20 cellular contexts compared by ENCODE assay signal in genomic region chr9:108133101-108133500, GRCh38.
DNase-seq lines count a peak whose midpoint lies in the region; ATAC-seq, FAIRE-seq and TF ChIP-seq lines count a peak whose summit lies in the region.
"Had no signal": no experiment of that assay in that cellular context is flagged by ENCODE, and none has a peak within 500 bp of the region (broad histone marks: within the 10 kb centered on the region; RNA-seq: fewer than 3 reads in every experiment).

No MANE protein-coding gene starts in this region.

- CTCF ChIA-PET in A549 (lab: Yijun Ruan, JAX) (interaction anchor here (1.2 kb wide), 1 partner anchor 667 kb away, joined by 3 read pairs; no protein-coding TSS in a partner anchor), K562 (lab: Yijun Ruan, JAX; ENCODE audit: low intra/inter-chr PET ratio) (no interaction called here), RWPE1 (lab: Yijun Ruan, JAX) (no interaction called here)

- intact Hi-C loops in K562 (cut with micrococcal nuclease): no loop called here

- DNase-seq in A549 (ENCODE audit: low read depth in 1 of 2, low spot score in 1 of 2) (no peak), H54 (ENCODE audit: insufficient read length, low spot score) (no peak), K562 (ENCODE audit: extremely low read depth in 1 of 4, low spot score in 3 of 4) (no peak), RWPE1 (ENCODE audit: low spot score) (no peak)
- DNase-seq: 8988T; AML-193; Caco-2; Calu3; CD4-positive, alpha-beta T cell; CD8-positive, alpha-beta T cell; DMS79 treated with DMSO at 0.1 percent for 48 hours; GF-D8 had no signal

- H3K79me2 ChIP-seq in K562 (ENCODE audit: control insufficient read depth, insufficient read depth, low read length): no peaks in the 10 kb centered on the region

- H3K4me3 ChIP-seq in A549 (no peak overlapping the region), K562 (no peak overlapping the region)
- H3K4me3 ChIP-seq: BLaER1 treated with 17β-estradiol and CSF1 and Interleukin-3, amounts not matched to agents 10 nM and 100 nM had no signal

- no peaks in the 10 kb centered on the region for H3K9me1 ChIP-seq in K562 (ENCODE audit: control insufficient read depth, insufficient read depth, low read length)

- TF ChIP-seq POLR2A in A549 (IDR thresholded peaks at IDR 0.05; ENCODE audit: low read length) (no peak), H54 (IDR thresholded peaks at IDR 0.05; ENCODE audit: low read depth, low read length) (no peak), K562 (conservative IDR thresholded peaks at IDR 0.05) (no peak)

- no peak for TF ChIP-seq RAD21 in A549 (conservative IDR thresholded peaks at IDR 0.05 in 1 of 2, IDR thresholded peaks at IDR 0.05 in 1 of 2)
- no peak for TF ChIP-seq RAD21 in K562 (CRISPR knock-in tag; conservative IDR thresholded peaks at IDR 0.05 in 1 of 2, IDR thresholded peaks at IDR 0.05 in 1 of 2)

- no peak for ATAC-seq in A549
- ATAC-seq in K562: no peak
- ATAC-seq in HG02588 (IDR thresholded peaks at IDR 0.05; ENCODE audit: unreplicated experiment): no peak
- ATAC-seq: CD8-positive, alpha-beta T cell had no signal

- no peak for FAIRE-seq in A549 (lab: Jason Lieb, UNC)
- FAIRE-seq in H54 (lab: Jason Lieb, UNC): peak; percentile 23
- no peak for FAIRE-seq in K562 (lab: Jason Lieb, UNC)
- FAIRE-seq: A204.1, D721Med, G401.6, GM12891, GM19239 had no signal

- H4K20me1 ChIP-seq in K562 (replicated peaks; ENCODE audit: control insufficient read depth, insufficient read depth, low read length): no peaks in the 10 kb centered on the region
- H4K20me1 ChIP-seq: BLaER1 treated with 17β-estradiol and CSF1 and Interleukin-3, amounts not matched to agents 10 nM and 100 nM had no signal

- H2AFZ ChIP-seq in K562 (ENCODE audit: low read depth, low read length): no peak overlapping the region

- BruUV-seq in K562 (replicated peaks; lab: Mats Ljungman, UMichigan): no TSS peak

- H3K4me2 ChIP-seq in A549 (no peak overlapping the region), K562 (ENCODE audit: insufficient read depth, low read length) (no peak overlapping the region)
- H3K4me2 ChIP-seq: BLaER1 treated with 17β-estradiol and CSF1 and Interleukin-3, amounts not matched to agents 10 nM and 100 nM had no signal

- in situ Hi-C loops in K562 (cut with MboI): no loop called here

- TF ChIP-seq CTCF in A549 (IDR thresholded peaks at IDR 0.05): no peak
- TF ChIP-seq CTCF in K562 (IDR thresholded peaks at IDR 0.05 in 2 of 3, conservative IDR thresholded peaks at IDR 0.05 in 1 of 3; ENCODE audit: insufficient read depth in 2 of 3, low read depth in 1 of 3, low read length in 3 of 3): no peak
- no peak for TF ChIP-seq CTCF in RWPE1 (conservative IDR thresholded peaks at IDR 0.05; ENCODE audit: low read depth)

- no peaks in the 10 kb centered on the region for H3K4me1 ChIP-seq in A549
- no peaks in the 10 kb centered on the region for H3K4me1 ChIP-seq in K562 (replicated peaks in 1 of 2; ENCODE audit: control insufficient read depth in 2 of 2, insufficient read depth in 2 of 2, low read length in 2 of 2)
- H3K4me1 ChIP-seq: BLaER1 treated with 17β-estradiol and CSF1 and Interleukin-3, amounts not matched to agents 10 nM and 100 nM; Caco-2 had no signal

- no peak overlapping the region for H3K9ac ChIP-seq in K562 (ENCODE audit: insufficient read depth in 1 of 2, low read depth in 2 of 2, low read length in 2 of 2)
- H3K9ac ChIP-seq: BLaER1 treated with 17β-estradiol and CSF1 and Interleukin-3, amounts not matched to agents 10 nM and 100 nM had no signal

- POLR2A ChIA-PET in A549 (lab: Yijun Ruan, JAX) (no interaction called here), K562 (lab: Yijun Ruan, JAX) (no interaction called here), RWPE1 (lab: Yijun Ruan, JAX; ENCODE audit: low non-redundant PET) (no interaction called here)

- TF ChIP-seq EP300 in A549 (IDR thresholded peaks at IDR 0.05) (no peak), K562 (IDR thresholded peaks at IDR 0.05; ENCODE audit: low read length) (no peak)

- H3K36me3 ChIP-seq in K562 (ENCODE audit: control insufficient read depth, insufficient read depth, low read length): no peaks in the 10 kb centered on the region
- H3K36me3 ChIP-seq: BLaER1 treated with 17β-estradiol and CSF1 and Interleukin-3, amounts not matched to agents 10 nM and 100 nM had no signal

- H3K9me3 ChIP-seq in A549 (no peaks in the 10 kb centered on the region), K562 (replicated peaks; ENCODE audit: control insufficient read depth, insufficient read depth, low read depth, low read length) (no peaks in the 10 kb centered on the region)
- H3K9me3 ChIP-seq: BLaER1 treated with 17β-estradiol and CSF1 and Interleukin-3, amounts not matched to agents 10 nM and 100 nM had no signal

- no peak overlapping the region for H3K27ac ChIP-seq in A549
- H3K27ac ChIP-seq in K562 (ENCODE audit: extremely low read depth, low read depth, low read length): no peak overlapping the region
- H3K27ac ChIP-seq in RWPE1: no peak overlapping the region
- H3K27ac ChIP-seq: BLaER1 treated with 17β-estradiol and CSF1 and Interleukin-3, amounts not matched to agents 10 nM and 100 nM; C4-2B had no signal

- H3K27me3 ChIP-seq in K562 (ENCODE audit: control insufficient read depth in 2 of 2, insufficient read depth in 2 of 2, low read length in 2 of 2): no peaks in the 10 kb centered on the region
- H3K27me3 ChIP-seq: BLaER1 treated with 17β-estradiol and CSF1 and Interleukin-3, amounts not matched to agents 10 nM and 100 nM had no signal

TF ChIP-seq in A549, 52 proteins besides CTCF, POLR2A, EP300 and RAD21:
- peak; percentile 58 for TF ChIP-seq MAFK (IDR thresholded peaks at IDR 0.05; ENCODE audit: partially characterized antibody)
- TF ChIP-seq GATA3 (IDR thresholded peaks at IDR 0.05; ENCODE audit: borderline replicate concordance): no peak

TF ChIP-seq in K562, 482 proteins besides CTCF, POLR2A, EP300 and RAD21:
- TF ChIP-seq JUNB (CRISPR knock-in tag; conservative IDR thresholded peaks at IDR 0.05) (no peak), C11orf30 (IDR thresholded peaks at IDR 0.05; ENCODE audit: low read depth) (peak; percentile 45; the same call in 1 of the 2 replicates), ZNF263 (CRISPR knock-in tag; IDR thresholded peaks at IDR 0.05; ENCODE audit: borderline replicate concordance) (no peak), ZNF316 (IDR thresholded peaks at IDR 0.05) (peak; percentile 59), MAFG (tag; conservative IDR thresholded peaks at IDR 0.05) (0 out of 2 replicates have a peak, but pooled peaks have one; percentile 8)
- TF ChIP-seq, protein P1, sequence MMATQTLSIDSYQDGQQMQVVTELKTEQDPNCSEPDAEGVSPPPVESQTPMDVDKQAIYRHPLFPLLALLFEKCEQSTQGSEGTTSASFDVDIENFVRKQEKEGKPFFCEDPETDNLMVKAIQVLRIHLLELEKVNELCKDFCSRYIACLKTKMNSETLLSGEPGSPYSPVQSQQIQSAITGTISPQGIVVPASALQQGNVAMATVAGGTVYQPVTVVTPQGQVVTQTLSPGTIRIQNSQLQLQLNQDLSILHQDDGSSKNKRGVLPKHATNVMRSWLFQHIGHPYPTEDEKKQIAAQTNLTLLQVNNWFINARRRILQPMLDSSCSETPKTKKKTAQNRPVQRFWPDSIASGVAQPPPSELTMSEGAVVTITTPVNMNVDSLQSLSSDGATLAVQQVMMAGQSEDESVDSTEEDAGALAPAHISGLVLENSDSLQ (IDR thresholded peaks at IDR 0.05): no peak

Comparison
In these comparisons a context has a peak if more than half of its experiments do, and no peak if none do; other contexts are left out.
1. Of the 35 proteins assayed by ChIP-seq in both K562 and A549: peak only in K562: none; only in A549: MAFK; in both: none; in neither: 34.